10 cellular contexts compared by ENCODE assay signal in genomic region chr17:40224707-40225092, GRCh38. TPM values are rescaled to one million over a fixed set of nuclear protein-coding genes. Genes with fewer than 3 reads are reported as not detected.
A peak's percentile ranks its signal among the peaks of the same experiment; 100 is the strongest.
DNase-seq lines count a peak whose midpoint lies in the region; ATAC-seq, FAIRE-seq and TF ChIP-seq lines count a peak whose summit lies in the region.
"Had no signal": no experiment of that assay in that cellular context is flagged by ENCODE, and none has a peak within 500 bp of the region (broad histone marks: within the 10 kb centered on the region; RNA-seq: fewer than 3 reads in every experiment).

No MANE protein-coding gene starts in this region.

- H3K36me3 ChIP-seq in PC-3 (ENCODE audit: low read depth, low read length) (no peaks in the 10 kb centered on the region), kidney (ENCODE audit: control insufficient read depth in 1 of 2, insufficient read depth in 2 of 2, low read length in 2 of 2) (no peaks in the 10 kb centered on the region), suprapubic skin (peaks cover 9% of the 10 kb centered on the region)

- H3K27me3 Mint-ChIP-seq in activated T-helper 2 cell treated with anti-CD3 and anti-CD28 coated beads, Interferon-gamma antibody, Interleukin-2, Interleukin-4, amounts not matched to agents 10 μg/mL and 5 μg/mL and 100 μg/mL, durations not matched to agents 14 hours and 24 hours and 36 hours (ENCODE audit: low read depth), result no peaks in the 10 kb centered on the region

- DNase-seq in PC-3, result no peak
- peak; percentile 47 for DNase-seq in cerebellar cortex (ENCODE audit: low spot score)
- no peak for DNase-seq in kidney
- no peak for DNase-seq in suprapubic skin (ENCODE audit: low spot score in 2 of 2)
- DNase-seq in activated T-helper 2 cell treated with anti-CD3 and anti-CD28 coated beads, Interferon-gamma antibody, Interleukin-2, Interleukin-4, amounts not matched to agents 10 μg/mL and 5 μg/mL and 100 μg/mL, durations not matched to agents 14 hours and 24 hours and 36 hours (ENCODE audit: low spot score), result no peak
- DNase-seq in stimulated activated naive CD4-positive, alpha-beta T cell treated with Interleukin-2 at 50 U/mL for 16 hours (lab: John Stamatoyannopoulos, UW), result no peak
- DNase-seq: NCI-H526; stimulated activated CD4-positive, alpha-beta T cell treated with anti-CD3 and anti-CD28 coated beads, Interleukin-12 subunit alpha, Interleukin-12 subunit beta, amount 100 ng/mL, for 4 hours had no signal

- no peak overlapping the region for H3K4me2 ChIP-seq in PC-3 (ENCODE audit: low read length)

- TF ChIP-seq CTCF in PC-3 (conservative IDR thresholded peaks at IDR 0.05; ENCODE audit: low read depth, low read length) (no peak), kidney (IDR thresholded peaks at IDR 0.05; ENCODE audit: borderline replicate concordance, extremely low read depth, insufficient read depth) (no peak), suprapubic skin (IDR thresholded peaks at IDR 0.05) (no peak)

- H3K36me3 Mint-ChIP-seq in activated T-helper 2 cell treated with anti-CD3 and anti-CD28 coated beads, Interferon-gamma antibody, Interleukin-2, Interleukin-4, amounts not matched to agents 10 μg/mL and 5 μg/mL and 100 μg/mL, durations not matched to agents 14 hours and 24 hours and 36 hours (ENCODE audit: low read depth), result peaks cover 26% of the 10 kb centered on the region

- intact Hi-C loops in PC-3 (cut with micrococcal nuclease) (no loop called here), kidney (cut with DNase I) (no loop called here)
- intact Hi-C loops in activated T-helper 2 cell treated with anti-CD3 and anti-CD28 coated beads, Interferon-gamma antibody, Interleukin-2, Interleukin-4, amounts not matched to agents 10 μg/mL and 5 μg/mL and 100 μg/mL, durations not matched to agents 14 hours and 24 hours and 36 hours (cut with micrococcal nuclease), result no loop called here

- H3K4me1 Mint-ChIP-seq in activated T-helper 2 cell treated with anti-CD3 and anti-CD28 coated beads, Interferon-gamma antibody, Interleukin-2, Interleukin-4, amounts not matched to agents 10 μg/mL and 5 μg/mL and 100 μg/mL, durations not matched to agents 14 hours and 24 hours and 36 hours (ENCODE audit: low read depth), result peaks cover 20% of the 10 kb centered on the region

- H3F3A ChIP-seq in PC-3 (ENCODE audit: low read length, unreplicated experiment), result no peaks in the 10 kb centered on the region

- H3K4me3 Mint-ChIP-seq in activated T-helper 2 cell treated with anti-CD3 and anti-CD28 coated beads, Interferon-gamma antibody, Interleukin-2, Interleukin-4, amounts not matched to agents 10 μg/mL and 5 μg/mL and 100 μg/mL, durations not matched to agents 14 hours and 24 hours and 36 hours (ENCODE audit: low read depth), result no peak overlapping the region

- peaks cover 61% of the 10 kb centered on the region for H3K79me2 ChIP-seq in PC-3 (ENCODE audit: low read length)

- H3K9me3 ChIP-seq in PC-3 (ENCODE audit: low read length) (no peaks in the 10 kb centered on the region), kidney (ENCODE audit: control insufficient read depth in 1 of 2, low read length in 2 of 2) (no peaks in the 10 kb centered on the region), suprapubic skin (no peaks in the 10 kb centered on the region)

- H3K9ac ChIP-seq in PC-3 (ENCODE audit: low read length), result no peak overlapping the region
- no peak overlapping the region for H3K9ac ChIP-seq in kidney (ENCODE audit: low read length in 2 of 2)

- H3K4me1 ChIP-seq in PC-3 (ENCODE audit: insufficient read depth, low read length) (no peaks in the 10 kb centered on the region), kidney (ENCODE audit: control insufficient read depth in 1 of 2, insufficient read depth in 1 of 2, low read depth in 1 of 2, low read length in 2 of 2) (peaks cover 4 to 7% of the 10 kb centered on the region in 2 donors), suprapubic skin (peaks cover 39% of the 10 kb centered on the region)

- TF ChIP-seq POLR2A in suprapubic skin (IDR thresholded peaks at IDR 0.05), result no peak

- no peak overlapping the region for H2AFZ ChIP-seq in PC-3 (ENCODE audit: low read length)

- 36% methylated on average over 3 of the region's 3 CpGs for WGBS in suprapubic skin

- CTCF ChIA-PET in PC-3 (lab: Charles Lee), result no interaction called here

- no peak for TF ChIP-seq EP300 in suprapubic skin (IDR thresholded peaks at IDR 0.05)

- H3K27ac ChIP-seq in PC-3 (ENCODE audit: low read length) (no peak overlapping the region), kidney (ENCODE audit: low read depth in 2 of 2, low read length in 2 of 2) (peak overlapping the region; percentile 3 to 76), suprapubic skin (peak overlapping the region; percentile 59)
- H3K27ac ChIP-seq: foreskin keratinocyte had no signal

- POLR2A ChIA-PET in PC-3 (lab: Charles Lee; ENCODE audit: unreplicated experiment), result no interaction called here

- H3K27me3 ChIP-seq in PC-3 (ENCODE audit: low read length) (no peaks in the 10 kb centered on the region), suprapubic skin (no peaks in the 10 kb centered on the region)
- H3K27me3 ChIP-seq: foreskin keratinocyte had no signal

- TSS peak; percentile 0 for BruUV-seq in PC-3 (replicated peaks; lab: Mats Ljungman, UMichigan)

- no peaks in the 10 kb centered on the region for H3K9me2 ChIP-seq in PC-3 (replicated peaks; ENCODE audit: low read length)

- H3K4me3 ChIP-seq in PC-3 (ENCODE audit: low read length) (no peak overlapping the region), kidney (ENCODE audit: low read length in 2 of 2) (peak overlapping the region in 1 of 2 donors; percentile 41), suprapubic skin (no peak overlapping the region)

- H4K20me1 ChIP-seq in PC-3 (ENCODE audit: low read length), result no peaks in the 10 kb centered on the region

- no peak for ATAC-seq in PC-3
- no peak for ATAC-seq in GM18502 (IDR thresholded peaks at IDR 0.05; ENCODE audit: poor library complexity, unreplicated experiment)
- ATAC-seq: foreskin keratinocyte had no signal

- no peak for FAIRE-seq in kidney (lab: Jason Lieb, UNC)

- no peak overlapping the region for H3K27ac Mint-ChIP-seq in activated T-helper 2 cell treated with anti-CD3 and anti-CD28 coated beads, Interferon-gamma antibody, Interleukin-2, Interleukin-4, amounts not matched to agents 10 μg/mL and 5 μg/mL and 100 μg/mL, durations not matched to agents 14 hours and 24 hours and 36 hours

- H3K9me3 Mint-ChIP-seq in activated T-helper 2 cell treated with anti-CD3 and anti-CD28 coated beads, Interferon-gamma antibody, Interleukin-2, Interleukin-4, amounts not matched to agents 10 μg/mL and 5 μg/mL and 100 μg/mL, durations not matched to agents 14 hours and 24 hours and 36 hours, result no peaks in the 10 kb centered on the region

RNA-seq across cellular contexts. Expression of gene WIPF2, which starts 5.6 kb away (rescaled TPM):
- total RNA-seq in PC-3 (2014; rRNA removed) (6.0 and 12.1 TPM in 2 replicates), kidney (36.4 TPM), suprapubic skin (10 to 100 TPM; 18.2 to 25.5 (median 21.6) TPM)
- polyA plus RNA-seq in kidney (ENCODE audit: insufficient read depth, low read depth, low replicate concordance), result 9.9 TPM
- 26.9 and 27.2 TPM in 2 replicates for total RNA-seq in activated T-helper 2 cell treated with anti-CD3 and anti-CD28 coated beads, Interferon-gamma antibody, Interleukin-2, Interleukin-4, amounts not matched to agents 10 μg/mL and 5 μg/mL and 100 μg/mL, durations not matched to agents 14 hours and 24 hours and 36 hours

RNA-seq across cellular contexts. Expression of gene RAPGEFL1, which starts 47.4 kb away (rescaled TPM):
- 1.3 and 1.5 TPM in 2 replicates for total RNA-seq in PC-3 (2014; rRNA removed)
- total RNA-seq in kidney, result 4.3 TPM
- 0.99 TPM for polyA plus RNA-seq in kidney (ENCODE audit: insufficient read depth, low read depth, low replicate concordance)
- total RNA-seq in suprapubic skin, result 100 to 1,000 TPM; 221 to 547 (median 297) TPM
- 11.6 and 12.3 TPM in 2 replicates for total RNA-seq in activated T-helper 2 cell treated with anti-CD3 and anti-CD28 coated beads, Interferon-gamma antibody, Interleukin-2, Interleukin-4, amounts not matched to agents 10 μg/mL and 5 μg/mL and 100 μg/mL, durations not matched to agents 14 hours and 24 hours and 36 hours

Comparison
In these comparisons a context has a peak if more than half of its experiments do, and no peak if none do; other contexts are left out.
1. RNA of gene RAPGEFL1, which starts 47.4 kb away (total RNA-seq): 221 to 547 TPM in suprapubic skin; 11.6 to 12.3 TPM in activated T-helper 2 cell treated with anti-CD3 and anti-CD28 coated beads, Interferon-gamma antibody, Interleukin-2, Interleukin-4, amounts not matched to agents 10 μg/mL and 5 μg/mL and 100 μg/mL, durations not matched to agents 14 hours and 24 hours and 36 hours, 4.3 TPM in kidney (single experiment) and 1.3 to 1.5 TPM in PC-3; every median in the first group is over 10 times any median in the second.